ENCODE assay signal across 13 cellular contexts in the genomic region with DNA sequence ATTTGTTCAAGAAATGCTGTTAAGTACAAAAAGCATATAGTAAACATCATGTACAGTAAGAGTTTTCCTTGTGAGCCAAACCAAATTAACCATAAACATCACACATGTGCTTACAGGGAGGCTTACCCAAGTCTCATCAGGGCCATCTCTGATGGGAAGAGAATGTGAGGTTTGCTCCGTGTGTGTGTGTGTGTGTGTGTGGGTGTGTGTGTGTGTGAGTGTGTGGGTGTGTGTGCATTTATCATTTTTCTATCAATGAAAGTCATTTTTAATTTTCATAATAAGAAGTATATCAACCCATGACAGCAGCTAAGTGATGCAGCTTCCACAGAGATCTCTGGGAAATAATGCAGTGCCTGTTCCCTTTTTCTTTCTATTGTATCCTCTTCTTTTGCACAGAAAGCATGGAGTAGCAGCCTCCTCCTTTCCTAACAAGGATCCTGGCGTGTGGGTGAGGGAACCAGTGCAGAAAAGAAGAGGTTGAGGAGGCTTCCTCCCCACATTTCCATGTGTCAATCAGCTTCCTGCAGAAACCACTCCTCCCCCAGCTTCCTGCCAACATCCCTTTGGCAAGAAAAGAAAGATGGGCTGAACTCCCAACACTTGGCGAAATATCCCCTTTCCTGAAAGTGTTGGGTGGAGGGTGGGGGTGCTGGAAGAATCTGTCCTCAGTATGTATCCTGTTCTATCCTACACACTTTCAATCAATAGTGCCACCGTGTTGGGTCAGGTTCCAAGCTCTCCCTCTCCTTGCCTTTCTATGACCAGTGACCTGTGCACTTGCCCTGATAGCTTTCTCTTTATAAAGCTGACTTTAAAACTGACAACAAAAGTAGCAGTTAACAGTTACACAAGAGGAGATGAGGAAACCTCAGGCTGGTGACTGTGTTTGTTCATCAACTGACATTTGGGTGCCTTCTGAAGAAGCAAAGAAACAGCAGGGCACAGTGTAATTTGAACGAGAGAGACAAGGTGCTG.
DNase-seq lines count a peak whose midpoint lies in the region; ATAC-seq and TF ChIP-seq lines count a peak whose summit lies in the region.
"Had no signal": no experiment of that assay in that cellular context is flagged by ENCODE, and none has a peak within 500 bp of the region (broad histone marks: within the 10 kb centered on the region; RNA-seq: fewer than 3 reads in every experiment).

No MANE protein-coding gene starts in this region.

- H4K20me1 ChIP-seq in H9 (ENCODE audit: control insufficient read depth, insufficient read depth, insufficient read length) = no peaks in the 10 kb centered on the region

- H3K27me3 ChIP-seq in H9 (ENCODE audit: insufficient read depth, low read length) = no peaks in the 10 kb centered on the region; the same call in 1 of the 2 replicates

- no CpG with 5 or more reads among the region's 5 CpGs for WGBS in H9 (ENCODE audit: extremely low coverage, insufficient read length, low lambda C conversion rate)

- H3K18ac ChIP-seq in H9 (ENCODE audit: insufficient read length, low read depth, low read length) = peak overlapping the region; percentile 12

- H3K27ac Mint-ChIP-seq in H9 = no peak overlapping the region; a peak in 1 of 7 replicates
- H3K27ac Mint-ChIP-seq: activated T-cell treated with anti-CD3 and anti-CD28 coated beads, Interleukin-2, amount 50 U/mL, for 72 hours had no signal

- H3K14ac ChIP-seq in H9 (ENCODE audit: insufficient read depth, low read length) = no peak overlapping the region

- H3K9me3 Mint-ChIP-seq in H9 = peaks cover 5 to 6% of the 10 kb centered on the region in 2 experiments; a peak in 2 of 5 replicates
- H3K9me3 Mint-ChIP-seq: activated T-cell treated with anti-CD3 and anti-CD28 coated beads, Interleukin-2, amount 50 U/mL, for 72 hours had no signal

- no peaks in the 10 kb centered on the region for H3K23me2 ChIP-seq in H9 (ENCODE audit: insufficient read length, low read depth, low read length, poor library complexity, severe bottlenecking)

- H3K4ac ChIP-seq in H9 (ENCODE audit: low read depth, low read length) = no peak overlapping the region

- no peak for TF ChIP-seq POLR2A in GM18505 (IDR thresholded peaks at IDR 0.05; ENCODE audit: borderline replicate concordance, extremely low read depth, insufficient read depth, insufficient read length)

- H3K27me3 Mint-ChIP-seq in H9 (ENCODE audit: low read depth) = peaks cover 2% of the 10 kb centered on the region; the same call in 1 of the 2 replicates

- H2BK20ac ChIP-seq in H9 (ENCODE audit: low read depth, low read length, poor library complexity, severe bottlenecking) = peak overlapping the region; percentile 50

- no peak overlapping the region for H3K56ac ChIP-seq in H9 (ENCODE audit: insufficient read length, low read depth, low read length)

- peaks cover 2% of the 10 kb centered on the region; the same call in 1 of the 2 replicates for H3K4me1 ChIP-seq in H9 (ENCODE audit: insufficient read depth, low read length)

- H3K36me3 Mint-ChIP-seq in H9 (ENCODE audit: insufficient read depth in 1 of 3, low read depth in 3 of 3) = peaks cover 0 to 9% (median 0%) of the 10 kb centered on the region in 3 experiments; a peak in 2 of 7 replicates

- no peak overlapping the region for H2AK5ac ChIP-seq in H9 (ENCODE audit: insufficient read length, low read length)

- ATAC-seq in omental fat pad (ENCODE audit: low FRiP score) = peak; percentile 74
- no peak for ATAC-seq in GM19463 (IDR thresholded peaks at IDR 0.05; ENCODE audit: unreplicated experiment)
- ATAC-seq in GM18505 (IDR thresholded peaks at IDR 0.05; ENCODE audit: unreplicated experiment) = no peak
- no peak for ATAC-seq in HG02610 (IDR thresholded peaks at IDR 0.05; ENCODE audit: unreplicated experiment)
- ATAC-seq in GM21390 (IDR thresholded peaks at IDR 0.05; ENCODE audit: unreplicated experiment) = no peak
- ATAC-seq: activated T-cell treated with anti-CD3 and anti-CD28 coated beads, Interleukin-2, amount 50 U/mL, for 72 hours had no signal

- no peak overlapping the region for H3K23ac ChIP-seq in H9 (ENCODE audit: insufficient read length, low read depth, low read length)

- TF ChIP-seq CTCF in H9 (conservative IDR thresholded peaks at IDR 0.05) (no peak), omental fat pad (IDR thresholded peaks at IDR 0.05) (no peak)

- H2BK5ac ChIP-seq in H9 (ENCODE audit: insufficient read length, low read length) = no peak overlapping the region

- no peak overlapping the region for H4K8ac ChIP-seq in H9 (replicated peaks; ENCODE audit: insufficient read length, low read depth, low read length)

- H3T11ph ChIP-seq in H9 (ENCODE audit: low read length) = no peak overlapping the region

- H3K9ac ChIP-seq in H9 (ENCODE audit: extremely low read depth, insufficient read length, low read length) = no peak overlapping the region

- H4K91ac ChIP-seq in H9 (ENCODE audit: insufficient read length, low read depth, low read length) = no peak overlapping the region

- H4K5ac ChIP-seq in H9 (ENCODE audit: insufficient read length, low read depth, low read length) = no peak overlapping the region

- H3K79me1 ChIP-seq in H9 (ENCODE audit: insufficient read depth, low read depth, low read length, poor library complexity, severe bottlenecking) = no peaks in the 10 kb centered on the region

- H3K4me1 Mint-ChIP-seq in H9 = peaks cover 35 to 37% of the 10 kb centered on the region in 2 experiments

- no peak overlapping the region for H2BK120ac ChIP-seq in H9 (ENCODE audit: low read depth, low read length, poor library complexity, severe bottlenecking)

- H3K9me3 ChIP-seq in H9 (ENCODE audit: control insufficient read depth, low read depth, low read length) = no peaks in the 10 kb centered on the region

- no peak overlapping the region for H2BK15ac ChIP-seq in H9 (ENCODE audit: low read depth, low read length)

- no peak overlapping the region for H2BK12ac ChIP-seq in H9 (ENCODE audit: insufficient read length, low read depth, low read length)

- H3K27ac ChIP-seq in H9 (ENCODE audit: insufficient read length, low read depth, low read length) = no peak overlapping the region
- H3K27ac ChIP-seq: VCaP had no signal

- no peak overlapping the region for H3K4me2 ChIP-seq in H9 (ENCODE audit: insufficient read depth, insufficient read length, low read length)

- no peak overlapping the region for H3K4me3 Mint-ChIP-seq in H9
- H3K4me3 Mint-ChIP-seq: activated T-cell treated with anti-CD3 and anti-CD28 coated beads, Interleukin-2, amount 50 U/mL, for 72 hours had no signal

- H3K79me2 ChIP-seq in H9 (ENCODE audit: insufficient read depth, low read length) = no peaks in the 10 kb centered on the region

- DNase-seq in H9 = no peak
- DNase-seq in NOMO-1 (lab: John Stamatoyannopoulos, UW; ENCODE audit: unreplicated experiment in 2 of 2) = peak; percentile 84 to 97
- DNase-seq in fibroblast of gingiva (ENCODE audit: low read depth) = peak; percentile 38
- no peak for DNase-seq in omental fat pad (ENCODE audit: low spot score)
- DNase-seq: activated T-cell treated with anti-CD3 and anti-CD28 coated beads, Interleukin-2, amount 50 U/mL, for 72 hours; cerebellar nuclear complex; DMS53; stimulated activated naive CD4-positive, alpha-beta T cell had no signal

- H2AFZ ChIP-seq in H9 (ENCODE audit: low read length) = no peak overlapping the region

Comparison
In these comparisons a context has a peak if more than half of its experiments do, and no peak if none do; other contexts are left out.
1. DNase-seq: peak in NOMO-1 (2 of 2) and fibroblast of gingiva (single experiment); none in H9 (single experiment) and omental fat pad (single experiment).